ENCODE assay signal across 20 cellular contexts in genomic region chr5:37932450-37932849, GRCh38.
DNase-seq lines count a peak whose midpoint lies in the region; ATAC-seq and TF ChIP-seq lines count a peak whose summit lies in the region.
"Had no signal": no experiment of that assay in that cellular context is flagged by ENCODE, and none has a peak within 500 bp of the region (broad histone marks: within the 10 kb centered on the region; RNA-seq: fewer than 3 reads in every experiment).

No MANE protein-coding gene starts in this region.

- H3K4me1 Mint-ChIP-seq in activated T-helper 17 cell treated with anti-CD3 and anti-CD28 coated beads, Interleukin-2, amount 50 U/mL, for 72 hours = no peaks in the 10 kb centered on the region
- H3K4me1 Mint-ChIP-seq: B cell; CD4-positive, CD25-positive, alpha-beta regulatory T cell had no signal

- H3K4me3 ChIP-seq in left ventricle myocardium inferior = no peak overlapping the region
- H3K4me3 ChIP-seq in left lung = no peak overlapping the region
- H3K4me3 ChIP-seq: BLaER1, HAP-1 had no signal

- H3K4me3 Mint-ChIP-seq in activated T-helper 17 cell treated with anti-CD3 and anti-CD28 coated beads, Interleukin-2, amount 50 U/mL, for 72 hours = no peak overlapping the region
- H3K4me3 Mint-ChIP-seq: B cell; CD4-positive, CD25-positive, alpha-beta regulatory T cell; CD8-positive, alpha-beta T cell; HFFc6 had no signal

- H3K9me3 Mint-ChIP-seq in activated T-helper 17 cell treated with anti-CD3 and anti-CD28 coated beads, Interleukin-2, amount 50 U/mL, for 72 hours = no peaks in the 10 kb centered on the region

- peaks cover 11% of the 10 kb centered on the region for H3K9me3 ChIP-seq in left ventricle myocardium inferior (replicated peaks)
- H3K9me3 ChIP-seq in left lung = peaks cover 0 to 5% of the 10 kb centered on the region in 2 donors
- H3K9me3 ChIP-seq: BLaER1, Caco-2, HAP-1 had no signal

- H3K27me3 Mint-ChIP-seq in activated T-helper 17 cell treated with anti-CD3 and anti-CD28 coated beads, Interleukin-2, amount 50 U/mL, for 72 hours = peaks cover 3% of the 10 kb centered on the region
- H3K27me3 Mint-ChIP-seq: B cell had no signal

- H3K27me3 ChIP-seq in left ventricle myocardium inferior (ENCODE audit: low read depth) (no peaks in the 10 kb centered on the region), left lung (no peaks in the 10 kb centered on the region)
- H3K27me3 ChIP-seq: BLaER1 had no signal

- ATAC-seq in Right ventricle myocardium inferior (peak; percentile 67), left lung (no peak)
- no peak for ATAC-seq in activated T-helper 17 cell treated with anti-CD3 and anti-CD28 coated beads, Interleukin-2, amount 50 U/mL, for 72 hours (replicated peaks)
- ATAC-seq: CD8-positive, alpha-beta T cell had no signal

- H3K27ac ChIP-seq in left ventricle myocardium inferior (replicated peaks) (no peak overlapping the region), left lung (no peak overlapping the region)
- H3K27ac ChIP-seq: 22Rv1, BLaER1, C4-2B had no signal

- no peaks in the 10 kb centered on the region for H3K4me1 ChIP-seq in left ventricle myocardium inferior
- H3K4me1 ChIP-seq in left lung = no peaks in the 10 kb centered on the region
- H3K4me1 ChIP-seq: Caco-2, HAP-1 had no signal

- intact Hi-C loops in Right ventricle myocardium inferior (cut with DNase I) (no loop called here), cardiac septum (cut with DNase I) (no loop called here), left ventricle myocardium inferior (cut with micrococcal nuclease) (no loop called here), left lung (cut with DNase I) (no loop called here)

- H3K27ac Mint-ChIP-seq in activated T-helper 17 cell treated with anti-CD3 and anti-CD28 coated beads, Interleukin-2, amount 50 U/mL, for 72 hours = no peak overlapping the region
- H3K27ac Mint-ChIP-seq: B cell; CD4-positive, CD25-positive, alpha-beta regulatory T cell; CD8-positive, alpha-beta T cell; HFFc6 had no signal

- H3K36me3 ChIP-seq in left ventricle myocardium inferior = no peaks in the 10 kb centered on the region
- H3K36me3 ChIP-seq in left lung = no peaks in the 10 kb centered on the region
- H3K36me3 ChIP-seq: BLaER1, HAP-1 had no signal

- DNase-seq in DMS 273 (lab: John Stamatoyannopoulos, UW; ENCODE audit: unreplicated experiment) (peak; percentile 3), DMS 273 treated with DMSO at 0.1 percent for 48 hours (lab: John Stamatoyannopoulos, UW) (no peak), Right ventricle myocardium inferior (ENCODE audit: missing footprints) (no peak), cardiac septum (ENCODE audit: low spot score) (no peak), left ventricle myocardium inferior (peak; percentile 28), left lung (no peak)
- DNase-seq: Caco-2; CD4-positive, CD25-positive, alpha-beta regulatory T cell; CD8-positive, alpha-beta T cell; DMS53; DMS79 treated with DMSO at 0.1 percent for 48 hours; GF-D8; GOT3; HFFc6 had no signal

- H3K36me3 Mint-ChIP-seq in activated T-helper 17 cell treated with anti-CD3 and anti-CD28 coated beads, Interleukin-2, amount 50 U/mL, for 72 hours (ENCODE audit: low read depth) = no peaks in the 10 kb centered on the region
- H3K36me3 Mint-ChIP-seq: CD4-positive, CD25-positive, alpha-beta regulatory T cell; CD8-positive, alpha-beta T cell had no signal

- TF ChIP-seq CTCF in left ventricle myocardium inferior (IDR thresholded peaks at IDR 0.05; ENCODE audit: borderline replicate concordance) = no peak
- no peak for TF ChIP-seq CTCF in left lung (IDR thresholded peaks at IDR 0.05)

Comparison
In these comparisons a context has a peak if more than half of its experiments do, and no peak if none do; other contexts are left out.
1. DNase-seq: peak in DMS 273 (single experiment) and left ventricle myocardium inferior (single experiment); none in DMS 273 treated with DMSO at 0.1 percent for 48 hours (single experiment), Right ventricle myocardium inferior (single experiment), cardiac septum (single experiment) and left lung (0 of 2).